Comparison of ENCODE assay signal across 7 cellular contexts in genomic region chr2:24077535-24077877, GRCh38. TPM values are rescaled to one million over a fixed set of nuclear protein-coding genes. Genes with fewer than 3 reads are reported as not detected.
DNase-seq lines count a peak whose midpoint lies in the region; ATAC-seq and TF ChIP-seq lines count a peak whose summit lies in the region.

No MANE protein-coding gene starts in this region.

- 5 to 13% (median 8%) methylated on average over 8 to 9 of the region's 9 CpGs for WGBS in adrenal gland, 4 donors
- WGBS in stomach, 5 donors = 4 to 17% (median 7%) methylated on average over 9 of the region's 9 CpGs

- intact Hi-C loops in adrenal gland (cut with DNase I) (loop anchor here (5.0 to 10.0 kb wide), 2 partner anchors 150 to 153 kb away; partner anchors contain the start of gene ATAD2B (in 2 of the 2)), stomach (cut with DNase I; ENCODE audit: low total_unique reads) (loop anchor here (10.0 kb wide), 1 partner anchor 153 kb away; the partner anchor contains the start of gene ATAD2B)

- H3K27ac ChIP-seq in adrenal gland (peak overlapping the region; percentile 68 to 96 (median 84)), stomach (peak overlapping the region; percentile 73 to 95 (median 94))

- H3K4me3 Mint-ChIP-seq in IgD-negative memory B cell (peak overlapping the region; percentile 94 to 100 (median 99)), immature natural killer cell (peak overlapping the region; percentile 93 to 100 (median 99))

- H3K36me3 ChIP-seq in adrenal gland (replicated peaks in 1 of 2) (peaks cover 0 to 28% of the 10 kb centered on the region in 2 donors), stomach (peaks cover 4 to 61% (median 50%) of the 10 kb centered on the region in 4 donors)

- peaks cover 6% of the 10 kb centered on the region for H3K36me3 Mint-ChIP-seq in IgD-negative memory B cell
- peaks cover 0 to 9% (median 4%) of the 10 kb centered on the region in 3 donors for H3K36me3 Mint-ChIP-seq in immature natural killer cell

- H3K27me3 Mint-ChIP-seq in IgD-negative memory B cell (no peaks in the 10 kb centered on the region), immature natural killer cell (ENCODE audit: low read depth in 3 of 3) (peaks cover 4 to 17% (median 6%) of the 10 kb centered on the region in 3 donors)

- peaks cover 14 to 20% of the 10 kb centered on the region in 2 donors for H3K4me1 ChIP-seq in adrenal gland (replicated peaks in 1 of 2)
- H3K4me1 ChIP-seq in stomach = peaks cover 17 to 35% (median 31%) of the 10 kb centered on the region in 4 donors

- ATAC-seq in GM19035 (IDR thresholded peaks at IDR 0.05; ENCODE audit: unreplicated experiment) (no peak), GM21515 (IDR thresholded peaks at IDR 0.05; ENCODE audit: unreplicated experiment) (no peak)

- H3K9me3 ChIP-seq in adrenal gland (replicated peaks in 1 of 3) (no peaks in the 10 kb centered on the region), stomach (no peaks in the 10 kb centered on the region)

- no peak for TF ChIP-seq EP300 in stomach (IDR thresholded peaks at IDR 0.05)

- peak overlapping the region in 3 of 4 donors; percentile 42 to 90 (median 66) for H3K4me3 ChIP-seq in adrenal gland
- peak overlapping the region; percentile 73 to 90 (median 80) for H3K4me3 ChIP-seq in stomach

- no peaks in the 10 kb centered on the region for H3K9me3 Mint-ChIP-seq in IgD-negative memory B cell
- H3K9me3 Mint-ChIP-seq in immature natural killer cell = no peaks in the 10 kb centered on the region

- TF ChIP-seq CTCF in adrenal gland (IDR thresholded peaks at IDR 0.05) = no peak
- no peak for TF ChIP-seq CTCF in stomach (IDR thresholded peaks at IDR 0.05)

- no peak for TF ChIP-seq POLR2A in adrenal gland (IDR thresholded peaks at IDR 0.05)
- TF ChIP-seq POLR2A in stomach (IDR thresholded peaks at IDR 0.05) = no peak

- no peaks in the 10 kb centered on the region for H3K27me3 ChIP-seq in adrenal gland
- no peaks in the 10 kb centered on the region for H3K27me3 ChIP-seq in stomach

- peaks cover 15 to 22% (median 20%) of the 10 kb centered on the region in 3 donors for H3K4me1 Mint-ChIP-seq in IgD-negative memory B cell
- peaks cover 29 to 46% of the 10 kb centered on the region in 2 donors for H3K4me1 Mint-ChIP-seq in immature natural killer cell

- no peak for DNase-seq in adrenal gland
- peak in 1 of 3 donors; percentile 2 for DNase-seq in immature natural killer cell
- no peak for DNase-seq in stomach
- no peak for DNase-seq in RPMI8226

- H3K27ac Mint-ChIP-seq in IgD-negative memory B cell (peak overlapping the region; percentile 81 to 92 (median 90)), immature natural killer cell (peak overlapping the region; percentile 88 to 99 (median 98))

RNA-seq across cellular contexts. Expression of gene SF3B6, which starts 1.4 kb away (rescaled TPM):
- polyA plus RNA-seq in IgD-negative memory B cell = 171 TPM
- total RNA-seq in adrenal gland = 100 to 1,000 TPM in 2 of 8 donors, 10 to 100 TPM in 6; 61.2 to 164 (median 80.6) TPM
- polyA plus RNA-seq in adrenal gland = 100 to 1,000 TPM in 1 of 3 donors, 10 to 100 TPM in 2; 70.1 to 173 (median 75.8) TPM
- 100 to 1,000 TPM; 173 to 199 (median 182) TPM for polyA plus RNA-seq in immature natural killer cell
- total RNA-seq in stomach = 100 to 1,000 TPM in 1 of 5 donors, 10 to 100 TPM in 4; 18.8 to 121 (median 40.7) TPM
- 100 to 1,000 TPM; 125 to 139 (median 126) TPM for polyA plus RNA-seq in stomach

RNA-seq across cellular contexts. Expression of gene TP53I3, which starts 7.1 kb away (rescaled TPM):
- 4.1 TPM for polyA plus RNA-seq in IgD-negative memory B cell
- 10 to 100 TPM; 18.4 to 29.9 (median 24.0) TPM for total RNA-seq in adrenal gland
- 10 to 100 TPM; 18.8 to 50.0 (median 48.4) TPM for polyA plus RNA-seq in adrenal gland
- 1 to 10 TPM in 1 of 3 donors, under 1 TPM in 1, not detected in 1; 0.69 to 1.2 TPM for polyA plus RNA-seq in immature natural killer cell
- total RNA-seq in stomach = 100 to 1,000 TPM in 1 of 5 donors, 10 to 100 TPM in 3, 1 to 10 TPM in 1; 9.3 to 103 (median 38.7) TPM
- polyA plus RNA-seq in stomach = 10 to 100 TPM; 23.7 to 66.6 (median 47.0) TPM

RNA-seq across cellular contexts. Expression of gene FKBP1B, which starts 28.0 kb away (rescaled TPM):
- polyA plus RNA-seq in IgD-negative memory B cell (3.9 TPM), adrenal gland (1 to 10 TPM; 4.4 to 8.1 (median 7.0) TPM), immature natural killer cell (1 to 10 TPM; 5.3 to 8.6 (median 7.8) TPM), stomach (10 to 100 TPM; 21.1 to 34.3 (median 30.4) TPM)
- total RNA-seq in adrenal gland (10 to 100 TPM in 1 of 8 donors, 1 to 10 TPM in 7; 3.7 to 11.0 (median 5.6) TPM), stomach (10 to 100 TPM in 1 of 5 donors, 1 to 10 TPM in 3, not detected in 1; 1.3 to 13.6 (median 7.3) TPM)

RNA-seq across cellular contexts. Expression of gene WDCP, which starts 30.3 kb away (rescaled TPM):
- polyA plus RNA-seq in IgD-negative memory B cell = 5.8 TPM
- total RNA-seq in adrenal gland = 10 to 100 TPM in 4 of 8 donors, 1 to 10 TPM in 4; 4.1 to 17.3 (median 11.0) TPM
- polyA plus RNA-seq in adrenal gland = 10 to 100 TPM in 1 of 3 donors, 1 to 10 TPM in 2; 1.9 to 13.0 (median 2.0) TPM
- polyA plus RNA-seq in immature natural killer cell = 1 to 10 TPM; 2.5 to 6.3 (median 5.0) TPM
- total RNA-seq in stomach = 10 to 100 TPM in 1 of 5 donors, 1 to 10 TPM in 4; 1.2 to 25.9 (median 4.9) TPM
- polyA plus RNA-seq in stomach = 1 to 10 TPM; 1.5 to 2.0 (median 1.8) TPM

RNA-seq across cellular contexts. Expression of gene PFN4, which starts 45.6 kb away (rescaled TPM):
- polyA plus RNA-seq in IgD-negative memory B cell = not detected
- 1 to 10 TPM in 1 of 8 donors, under 1 TPM in 4, not detected in 3; 0.41 to 1.2 (median 0.79) TPM for total RNA-seq in adrenal gland
- 1 to 10 TPM in 1 of 3 donors, under 1 TPM in 2; 0.82 to 2.7 (median 0.84) TPM for polyA plus RNA-seq in adrenal gland
- not detected for polyA plus RNA-seq in immature natural killer cell
- total RNA-seq in stomach = 1 to 10 TPM in 1 of 5 donors, not detected in 4; 1.8 TPM
- polyA plus RNA-seq in stomach = under 1 TPM in 2 of 3 donors, not detected in 1; 0.48 to 0.56 TPM
